In the genomic region with DNA sequence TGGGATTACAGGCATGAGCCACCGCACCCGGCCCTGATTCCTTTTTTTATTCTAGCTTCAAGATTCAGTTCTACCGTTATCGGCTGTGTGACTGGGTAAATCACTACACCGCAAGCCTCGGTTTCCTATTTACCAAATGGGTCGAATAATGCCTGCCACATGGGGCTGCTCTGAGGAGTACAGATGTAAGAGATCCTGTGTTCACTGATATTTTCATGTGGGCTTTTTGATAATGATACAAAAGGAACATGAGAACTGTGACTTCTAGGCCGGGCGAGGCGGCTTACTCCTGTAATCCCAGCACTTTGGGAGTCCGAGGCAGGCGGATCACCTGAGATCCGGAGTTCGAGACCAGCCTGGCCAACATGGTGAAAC, we compare ENCODE assay signal across 8 cellular contexts. TPM values are rescaled to one million over a fixed set of nuclear protein-coding genes. Genes with fewer than 3 reads are reported as not detected.
A peak's percentile ranks its signal among the peaks of the same experiment; 100 is the strongest.
DNase-seq lines count a peak whose midpoint lies in the region; ATAC-seq and TF ChIP-seq lines count a peak whose summit lies in the region.

No MANE protein-coding gene starts in this region.

- peaks cover 11% of the 10 kb centered on the region for H3K27me3 Mint-ChIP-seq in T-helper 1 cell treated with Interleukin-12 subunit alpha and Interleukin-12 subunit beta and Interleukin-4 antibody, amounts not matched to agents 30 μg/mL and 1 μg/mL, for 36 hours (ENCODE audit: low read depth)

- H3K27ac Mint-ChIP-seq in T-helper 1 cell treated with Interleukin-12 subunit alpha and Interleukin-12 subunit beta and Interleukin-4 antibody, amounts not matched to agents 30 μg/mL and 1 μg/mL, for 36 hours: peak overlapping the region; percentile 100

- H3K27me3 ChIP-seq in HL-60 (ENCODE audit: insufficient read depth, poor library complexity, severe bottlenecking): no peaks in the 10 kb centered on the region

- H3K36me3 Mint-ChIP-seq in T-helper 1 cell treated with Interleukin-12 subunit alpha and Interleukin-12 subunit beta and Interleukin-4 antibody, amounts not matched to agents 30 μg/mL and 1 μg/mL, for 36 hours (ENCODE audit: low read depth): peaks cover 37% of the 10 kb centered on the region

- no peaks in the 10 kb centered on the region for H3K9me3 Mint-ChIP-seq in T-helper 1 cell treated with Interleukin-12 subunit alpha and Interleukin-12 subunit beta and Interleukin-4 antibody, amounts not matched to agents 30 μg/mL and 1 μg/mL, for 36 hours

- H3K4me1 Mint-ChIP-seq in T-helper 1 cell treated with Interleukin-12 subunit alpha and Interleukin-12 subunit beta and Interleukin-4 antibody, amounts not matched to agents 30 μg/mL and 1 μg/mL, for 36 hours (ENCODE audit: low read depth): peaks cover 28% of the 10 kb centered on the region

- ATAC-seq in GM19452 (IDR thresholded peaks at IDR 0.05; ENCODE audit: unreplicated experiment) (no peak), HG03196 (IDR thresholded peaks at IDR 0.05; ENCODE audit: unreplicated experiment) (no peak)

- TF ChIP-seq CTCF in HL-60 (IDR thresholded peaks at IDR 0.05; ENCODE audit: insufficient read depth, low read length) (no peak), epithelial cell of proximal tubule (conservative IDR thresholded peaks at IDR 0.05; ENCODE audit: low read depth, low read length) (no peak)

- DNase-seq in HL-60 (ENCODE audit: low read depth in 1 of 2, low spot score in 1 of 2): no peak
- no peak for DNase-seq in epithelial cell of proximal tubule (ENCODE audit: low read depth)
- no peak for DNase-seq in 8988T
- no peak for DNase-seq in KBM-7

- in situ Hi-C loops in KBM-7 (cut with MboI; ENCODE audit: low pct_unique_long_range_greater_than_20kb, low sequenced_read_pairs): no loop called here

- H3K4me3 ChIP-seq in HL-60 (replicated peaks; ENCODE audit: insufficient read depth, low read length) (no peak overlapping the region; the same call in 1 of the 2 replicates), epithelial cell of proximal tubule (ENCODE audit: low read depth, low read length) (peak overlapping the region; percentile 79), skin epidermis (peak overlapping the region; percentile 79 to 99 (median 93))

- peak overlapping the region; percentile 99 for H3K4me3 Mint-ChIP-seq in T-helper 1 cell treated with Interleukin-12 subunit alpha and Interleukin-12 subunit beta and Interleukin-4 antibody, amounts not matched to agents 30 μg/mL and 1 μg/mL, for 36 hours

- H3K27ac ChIP-seq in HL-60 (replicated peaks): peak overlapping the region; percentile 79
- peak overlapping the region in 16 of 21 experiments; percentile 77 to 95 (median 90) for H3K27ac ChIP-seq in skin epidermis

RNA-seq across cellular contexts. Expression of gene PSMB4, which starts 0.7 kb away (rescaled TPM):
- 348 and 446 TPM in 2 replicates for total RNA-seq in epithelial cell of proximal tubule

RNA-seq across cellular contexts. Expression of gene SELENBP1, which starts 26.2 kb away (rescaled TPM):
- 2.7 and 5.9 TPM in 2 replicates for total RNA-seq in epithelial cell of proximal tubule

RNA-seq across cellular contexts. Expression of gene RFX5, which starts 51.6 kb away (rescaled TPM):
- total RNA-seq in epithelial cell of proximal tubule: 25.9 and 33.9 TPM in 2 replicates
